ENCODE assay signal across 1 cellular context in genomic region chr22:32653823-32654222, GRCh38.
TF ChIP-seq lines count a peak whose summit lies in the region.

No MANE protein-coding gene starts in this region.

TF ChIP-seq in HepG2, 621 proteins besides CTCF, POLR2A, EP300 and RAD21 (continued from another document and continues in another):
- TF ChIP-seq GRHL1 (CRISPR knock-in tag; conservative IDR thresholded peaks at IDR 0.05) (no peak), ZBTB37 (CRISPR knock-in tag; IDR thresholded peaks at IDR 0.05) (no peak), ZSCAN29 (CRISPR knock-in tag; conservative IDR thresholded peaks at IDR 0.05) (0 out of 2 replicates have a peak, but pooled peaks have one; percentile 49), ZNF446 (CRISPR knock-in tag; IDR thresholded peaks at IDR 0.05) (no peak), ZNF580 (CRISPR knock-in tag; IDR thresholded peaks at IDR 0.05; ENCODE audit: borderline replicate concordance, low read depth) (no peak), MLX (CRISPR knock-in tag; IDR thresholded peaks at IDR 0.05) (peak; percentile 88; the same call in 1 of the 2 replicates), BCL3 (CRISPR knock-in tag; IDR thresholded peaks at IDR 0.05) (no peak), SP4 (CRISPR knock-in tag; IDR thresholded peaks at IDR 0.05) (no peak), ZNF180 (CRISPR knock-in tag; IDR thresholded peaks at IDR 0.05; ENCODE audit: borderline replicate concordance, low read depth) (no peak), ZMAT5 (CRISPR knock-in tag; IDR thresholded peaks at IDR 0.05; ENCODE audit: borderline replicate concordance, low read depth) (no peak), STAG1 (CRISPR knock-in tag; IDR thresholded peaks at IDR 0.05) (no peak), CBX1 (IDR thresholded peaks at IDR 0.05; ENCODE audit: low read depth) (no peak), CC2D1A (CRISPR knock-in tag; IDR thresholded peaks at IDR 0.05) (no peak), ADNP (CRISPR knock-in tag; IDR thresholded peaks at IDR 0.05) (no peak), ZFP41 (CRISPR knock-in tag; IDR thresholded peaks at IDR 0.05; ENCODE audit: borderline replicate concordance) (no peak), MIER3 (CRISPR knock-in tag; IDR thresholded peaks at IDR 0.05; ENCODE audit: borderline replicate concordance) (no peak), WIZ (CRISPR knock-in tag; IDR thresholded peaks at IDR 0.05) (no peak), ZSCAN25 (CRISPR knock-in tag; IDR thresholded peaks at IDR 0.05) (no peak), MED13 (CRISPR knock-in tag; IDR thresholded peaks at IDR 0.05) (no peak), RARA (CRISPR knock-in tag; IDR thresholded peaks at IDR 0.05) (peak; percentile 90), EED (CRISPR knock-in tag; IDR thresholded peaks at IDR 0.05) (no peak), ZNF20 (CRISPR knock-in tag; IDR thresholded peaks at IDR 0.05) (no peak), ZBTB46 (CRISPR knock-in tag; IDR thresholded peaks at IDR 0.05; ENCODE audit: borderline replicate concordance) (no peak), ZNF468 (CRISPR knock-in tag; IDR thresholded peaks at IDR 0.05) (no peak), ZNF614 (CRISPR knock-in tag; IDR thresholded peaks at IDR 0.05; ENCODE audit: borderline replicate concordance) (0 out of 2 replicates have a peak, but pooled peaks have one; percentile 35), NR2C2 (CRISPR knock-in tag; IDR thresholded peaks at IDR 0.05; ENCODE audit: borderline replicate concordance) (peak; percentile 77), ZNF124 (CRISPR knock-in tag; IDR thresholded peaks at IDR 0.05) (0 out of 2 replicates have a peak, but pooled peaks have one; percentile 63), ZNF770 (CRISPR knock-in tag; IDR thresholded peaks at IDR 0.05) (no peak), ELF1 (CRISPR knock-in tag; IDR thresholded peaks at IDR 0.05) (0 out of 2 replicates have a peak, but pooled peaks have one; percentile 35), ZNF335 (CRISPR knock-in tag; IDR thresholded peaks at IDR 0.05) (no peak), XRCC5 (optimal IDR thresholded peaks at IDR 0.05; ENCODE audit: low read length) (no peak), ZNF17 (CRISPR knock-in tag; IDR thresholded peaks at IDR 0.05) (no peak), HNF4A (CRISPR knock-in tag; IDR thresholded peaks at IDR 0.05) (peak; percentile 54), TFAP4 (IDR thresholded peaks at IDR 0.05; ENCODE audit: borderline replicate concordance, low read depth) (no peak), BCLAF1 (IDR thresholded peaks at IDR 0.05) (no peak), IRF1 (CRISPR knock-in tag; IDR thresholded peaks at IDR 0.05; ENCODE audit: low read depth) (no peak), SATB2 (CRISPR knock-in tag; IDR thresholded peaks at IDR 0.05) (no peak), ZNF570 (CRISPR knock-in tag; IDR thresholded peaks at IDR 0.05; ENCODE audit: borderline replicate concordance) (no peak), TGIF2 (CRISPR knock-in tag; IDR thresholded peaks at IDR 0.05) (no peak), ATF1 (CRISPR knock-in tag; IDR thresholded peaks at IDR 0.05) (no peak), MAX (IDR thresholded peaks at IDR 0.05) (peak; percentile 86), ZNF577 (CRISPR knock-in tag; IDR thresholded peaks at IDR 0.05; ENCODE audit: borderline replicate concordance, low read depth) (no peak), KLF15 (CRISPR knock-in tag; IDR thresholded peaks at IDR 0.05; ENCODE audit: borderline replicate concordance) (no peak), TSC22D2 (CRISPR knock-in tag; IDR thresholded peaks at IDR 0.05; ENCODE audit: borderline replicate concordance) (0 out of 2 replicates have a peak, but pooled peaks have one; percentile 37), AGO1 (IDR thresholded peaks at IDR 0.05; ENCODE audit: low read depth, low read length, poor library complexity, severe bottlenecking) (no peak), ZNF547 (CRISPR knock-in tag; IDR thresholded peaks at IDR 0.05) (no peak), KAT2B (IDR thresholded peaks at IDR 0.05; ENCODE audit: borderline replicate concordance, low read depth, low read length) (no peak), NFKB2 (CRISPR knock-in tag; IDR thresholded peaks at IDR 0.05; ENCODE audit: borderline replicate concordance) (no peak), ZNF143 (CRISPR knock-in tag; IDR thresholded peaks at IDR 0.05) (no peak), RBM39 (IDR thresholded peaks at IDR 0.05; ENCODE audit: low read depth, low read length, poor library complexity, severe bottlenecking) (no peak), ZNF790 (CRISPR knock-in tag; IDR thresholded peaks at IDR 0.05; ENCODE audit: borderline replicate concordance) (no peak), ZFYVE20 (CRISPR knock-in tag; IDR thresholded peaks at IDR 0.05; ENCODE audit: borderline replicate concordance, low read depth) (no peak), THRA (CRISPR knock-in tag; IDR thresholded peaks at IDR 0.05; ENCODE audit: borderline replicate concordance) (0 out of 2 replicates have a peak, but pooled peaks have one; percentile 42)
